Comparison of ENCODE assay signal across 31 cellular contexts in the genomic region with DNA sequence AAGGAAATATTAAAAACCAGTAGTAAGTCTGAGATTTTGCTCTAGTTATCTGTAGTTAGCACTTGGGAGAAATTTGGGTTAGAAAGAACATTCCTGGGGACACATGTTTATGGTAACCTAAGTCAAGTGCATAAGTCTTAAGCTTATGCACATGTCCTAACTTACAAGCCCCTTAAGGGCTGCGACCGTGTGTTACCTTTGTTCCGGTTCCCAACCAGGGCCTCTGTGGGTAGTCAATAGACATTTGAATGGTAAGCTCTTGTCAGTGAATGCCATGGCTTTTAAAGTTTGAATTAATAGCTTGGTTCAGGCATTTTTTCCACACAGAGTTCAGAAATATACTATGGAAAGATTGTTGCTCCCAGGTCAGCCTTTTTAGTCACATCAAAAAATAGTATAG.
"Had no signal": no experiment of that assay in that cellular context is flagged by ENCODE, and none has a peak within 500 bp of the region (broad histone marks: within the 10 kb centered on the region; RNA-seq: fewer than 3 reads in every experiment).

No MANE protein-coding gene starts in this region.

- H3K4me1 Mint-ChIP-seq: activated CD4-positive, alpha-beta T cell treated with anti-CD3 and anti-CD28 coated beads, Interleukin-2, amount 10 ng/mL, durations not matched to agents 7 days and 5 days; activated naive CD4-positive, alpha-beta T cell treated with anti-CD3 and anti-CD28 coated beads, Interleukin-2, amount 10 ng/mL, durations not matched to agents 7 days and 5 days; activated naive CD8-positive, alpha-beta T cell treated with anti-CD3 and anti-CD28 coated beads, Interleukin-2, amount 50 U/mL, for 24 hours; brain had no signal

- H3K4me2 ChIP-seq: KMS-11 had no signal

- H3K4me3 Mint-ChIP-seq: activated CD4-positive, alpha-beta T cell treated with anti-CD3 and anti-CD28 coated beads, Interleukin-2, amount 10 ng/mL, durations not matched to agents 7 days and 5 days; activated naive CD4-positive, alpha-beta T cell treated with anti-CD3 and anti-CD28 coated beads, Interleukin-2, amount 10 ng/mL, durations not matched to agents 7 days and 5 days; activated naive CD8-positive, alpha-beta T cell; activated naive CD8-positive, alpha-beta T cell treated with anti-CD3 and anti-CD28 coated beads, Interleukin-2, amount 50 U/mL, for 24 hours; activated T-cell treated with anti-CD3 and anti-CD28 coated beads, Interleukin-2, amount 50 U/mL, for 4 hours; activated T-helper 1 cell treated with anti-CD3 and anti-CD28 coated beads, Interleukin-12 subunit alpha, Interleukin-12 subunit beta, Interleukin-2, Interleukin-4 antibody, amounts not matched to agents 30 ng/mL and 10 ng/mL and 1 ng/mL, durations not matched to agents 14 hours and 24 hours and 36 hours; brain had no signal

- H3K36me3 ChIP-seq: SJCRH30, WERI-Rb-1 had no signal

- DNase-seq: activated CD4-positive, alpha-beta T cell treated with anti-CD3 and anti-CD28 coated beads, Interleukin-2, amount 10 ng/mL, durations not matched to agents 7 days and 5 days; activated CD4-positive, alpha-beta T cell treated with anti-CD3 and anti-CD28 coated beads, Interleukin-2, amount 50 U/mL, for 48 hours; activated CD8-positive, alpha-beta memory T cell treated with anti-CD3 and anti-CD28 coated beads, Interleukin-2, amount 50 U/mL, for 4 hours; activated gamma-delta T cell treated with Interleukin-2 at 50 U/mL for 16 hours; activated naive CD4-positive, alpha-beta T cell treated with anti-CD3 and anti-CD28 coated beads, Interleukin-2, amount 10 ng/mL, durations not matched to agents 7 days and 5 days; activated naive CD8-positive, alpha-beta T cell treated with anti-CD3 and anti-CD28 coated beads, Interleukin-2, amount 50 U/mL, for 24 hours; activated T-cell treated with anti-CD3 and anti-CD28 coated beads for 4 hours; activated T-cell treated with anti-CD3 and anti-CD28 coated beads, Interleukin-2, amount 50 U/mL, for 4 hours; anterior cingulate cortex; central memory CD4-positive, alpha-beta T cell; MM.1S; MV-4-11; NCI-H1092; NCI-H1436 treated with DMSO at 0.1 percent for 48 hours; NCI-H1694 treated with DMSO at 0.1 percent for 48 hours; NCI-H2029 treated with DMSO at 0.1 percent for 48 hours; NCI-H2107; NCI-H2171; NCI-H510A; NCI-H526; NCI-H748 treated with DMSO at 0.1 percent for 48 hours; OCI-M1; Right ventricle myocardium superior; SJCRH30; T1000; WERI-Rb-1 had no signal

- H3K36me3 Mint-ChIP-seq: activated naive CD4-positive, alpha-beta T cell treated with anti-CD3 and anti-CD28 coated beads, Interleukin-2, amount 10 ng/mL, durations not matched to agents 7 days and 5 days; activated naive CD8-positive, alpha-beta T cell; brain had no signal

- ATAC-seq: activated naive CD8-positive, alpha-beta T cell treated with anti-CD3 and anti-CD28 coated beads, Interleukin-2, amount 50 U/mL, for 24 hours; activated T-cell treated with anti-CD3 and anti-CD28 coated beads, Interleukin-2, amount 50 U/mL, for 4 hours had no signal

- H3K27ac ChIP-seq: KMS-11, SJCRH30, SK-N-MC, WERI-Rb-1 had no signal

- H3K4me3 ChIP-seq: SJCRH30, SK-N-MC had no signal

- H3K27me3 ChIP-seq: SJCRH30 had no signal

- H3K27ac Mint-ChIP-seq: activated CD4-positive, alpha-beta T cell treated with anti-CD3 and anti-CD28 coated beads, Interleukin-2, amount 10 ng/mL, durations not matched to agents 7 days and 5 days; activated naive CD4-positive, alpha-beta T cell treated with anti-CD3 and anti-CD28 coated beads, Interleukin-2, amount 10 ng/mL, durations not matched to agents 7 days and 5 days; activated naive CD8-positive, alpha-beta T cell; activated naive CD8-positive, alpha-beta T cell treated with anti-CD3 and anti-CD28 coated beads, Interleukin-2, amount 50 U/mL, for 24 hours; activated T-helper 1 cell treated with anti-CD3 and anti-CD28 coated beads, Interleukin-12 subunit alpha, Interleukin-12 subunit beta, Interleukin-2, Interleukin-4 antibody, amounts not matched to agents 30 ng/mL and 10 ng/mL and 1 ng/mL, durations not matched to agents 14 hours and 24 hours and 36 hours; brain had no signal

- H3K9me3 Mint-ChIP-seq: activated CD4-positive, alpha-beta T cell treated with anti-CD3 and anti-CD28 coated beads, Interleukin-2, amount 10 ng/mL, durations not matched to agents 7 days and 5 days; activated naive CD4-positive, alpha-beta T cell treated with anti-CD3 and anti-CD28 coated beads, Interleukin-2, amount 10 ng/mL, durations not matched to agents 7 days and 5 days had no signal

- H3K9ac ChIP-seq: KMS-11 had no signal

- H3K4me1 ChIP-seq: SJCRH30 had no signal

- H3K27me3 Mint-ChIP-seq: activated CD4-positive, alpha-beta T cell treated with anti-CD3 and anti-CD28 coated beads, Interleukin-2, amount 10 ng/mL, durations not matched to agents 7 days and 5 days; activated naive CD4-positive, alpha-beta T cell treated with anti-CD3 and anti-CD28 coated beads, Interleukin-2, amount 10 ng/mL, durations not matched to agents 7 days and 5 days; activated naive CD8-positive, alpha-beta T cell; activated naive CD8-positive, alpha-beta T cell treated with anti-CD3 and anti-CD28 coated beads, Interleukin-2, amount 50 U/mL, for 24 hours; brain had no signal
